In genomic region chr11:95699631-95700470, GRCh38 we compare ENCODE assay signal across 8 cellular contexts.
DNase-seq lines count a peak whose midpoint lies in the region; ATAC-seq, FAIRE-seq and TF ChIP-seq lines count a peak whose summit lies in the region.

No MANE protein-coding gene starts in this region.

- no peaks in the 10 kb centered on the region for H4K20me1 ChIP-seq in smooth muscle cell (ENCODE audit: low read depth)

- H3K27ac ChIP-seq in smooth muscle cell (ENCODE audit: low read depth) (peak overlapping the region; percentile 84), left lung (no peak overlapping the region)

- H3K9me3 ChIP-seq in smooth muscle cell (replicated peaks; ENCODE audit: low read depth) (no peaks in the 10 kb centered on the region), left lung (no peaks in the 10 kb centered on the region)

- ATAC-seq in HG03175 (IDR thresholded peaks at IDR 0.05; ENCODE audit: unreplicated experiment) (peak; percentile 55), left lung (no peak)

- DNase-seq in GM19239 (ENCODE audit: insufficient read length, low spot score), result no peak
- DNase-seq in astrocyte of the spinal cord (ENCODE audit: low read depth, low spot score), result peak; percentile 36
- no peak for DNase-seq in smooth muscle cell (lab: John Stamatoyannopoulos, UW; ENCODE audit: unreplicated experiment)
- DNase-seq in DMS53 treated with DMSO at 0.1 percent for 48 hours (lab: John Stamatoyannopoulos, UW; ENCODE audit: unreplicated experiment), result no peak
- DNase-seq in stimulated activated CD4-positive, alpha-beta T cell treated with anti-CD3 and anti-CD28 coated beads, Interleukin-2, amount 100 ng/mL, for 24 hours, result no peak
- no peak for DNase-seq in NCI-H2029 treated with DMSO at 0.1 percent for 48 hours (lab: John Stamatoyannopoulos, UW)
- no peak for DNase-seq in left lung

- peak; percentile 14 for FAIRE-seq in GM19239 (lab: Jason Lieb, UNC)

- intact Hi-C loops in left lung (cut with DNase I), result loop anchor here in 1 of 2 donors (10.0 kb wide), 1 partner anchor 545 kb away; no protein-coding TSS in a partner anchor

- H3K27me3 ChIP-seq in smooth muscle cell (ENCODE audit: low read depth) (no peaks in the 10 kb centered on the region), left lung (no peaks in the 10 kb centered on the region)

- peaks cover 30% of the 10 kb centered on the region for H3F3A ChIP-seq in smooth muscle cell (ENCODE audit: low read depth)

- no peak for TF ChIP-seq CTCF in astrocyte of the spinal cord (IDR thresholded peaks at IDR 0.05; ENCODE audit: low read depth, low read length)
- no peak for TF ChIP-seq CTCF in smooth muscle cell (IDR thresholded peaks at IDR 0.05; ENCODE audit: borderline replicate concordance, insufficient read depth, poor library complexity, severe bottlenecking)
- no peak for TF ChIP-seq CTCF in left lung (IDR thresholded peaks at IDR 0.05)

- H3K9ac ChIP-seq in smooth muscle cell (ENCODE audit: low read depth), result peak overlapping the region; percentile 24

- in situ Hi-C loops in astrocyte of the spinal cord (cut with HindIII; ENCODE audit: low sequenced_read_pairs), result no loop called here

- no peaks in the 10 kb centered on the region for H3K36me3 ChIP-seq in smooth muscle cell (ENCODE audit: low read depth)
- no peaks in the 10 kb centered on the region for H3K36me3 ChIP-seq in left lung

- no peak overlapping the region for H3K4me3 ChIP-seq in astrocyte of the spinal cord (ENCODE audit: low read depth, low read length)
- H3K4me3 ChIP-seq in smooth muscle cell, result no peak overlapping the region
- H3K4me3 ChIP-seq in left lung, result no peak overlapping the region

- peaks cover 51% of the 10 kb centered on the region for H3K4me1 ChIP-seq in smooth muscle cell (ENCODE audit: low read depth)
- peaks cover 7 to 27% of the 10 kb centered on the region in 2 donors for H3K4me1 ChIP-seq in left lung

- WGBS in smooth muscle cell (ENCODE audit: low lambda C conversion rate), result 44% methylated on average over 2 of the region's 2 CpGs

- peak overlapping the region; percentile 60 for H2AFZ ChIP-seq in smooth muscle cell (ENCODE audit: low read depth)

- H3K79me2 ChIP-seq in smooth muscle cell (ENCODE audit: low read depth), result no peaks in the 10 kb centered on the region

- peak overlapping the region; percentile 79 for H3K4me2 ChIP-seq in smooth muscle cell
